ENCODE assay signal across 8 cellular contexts in the genomic region with DNA sequence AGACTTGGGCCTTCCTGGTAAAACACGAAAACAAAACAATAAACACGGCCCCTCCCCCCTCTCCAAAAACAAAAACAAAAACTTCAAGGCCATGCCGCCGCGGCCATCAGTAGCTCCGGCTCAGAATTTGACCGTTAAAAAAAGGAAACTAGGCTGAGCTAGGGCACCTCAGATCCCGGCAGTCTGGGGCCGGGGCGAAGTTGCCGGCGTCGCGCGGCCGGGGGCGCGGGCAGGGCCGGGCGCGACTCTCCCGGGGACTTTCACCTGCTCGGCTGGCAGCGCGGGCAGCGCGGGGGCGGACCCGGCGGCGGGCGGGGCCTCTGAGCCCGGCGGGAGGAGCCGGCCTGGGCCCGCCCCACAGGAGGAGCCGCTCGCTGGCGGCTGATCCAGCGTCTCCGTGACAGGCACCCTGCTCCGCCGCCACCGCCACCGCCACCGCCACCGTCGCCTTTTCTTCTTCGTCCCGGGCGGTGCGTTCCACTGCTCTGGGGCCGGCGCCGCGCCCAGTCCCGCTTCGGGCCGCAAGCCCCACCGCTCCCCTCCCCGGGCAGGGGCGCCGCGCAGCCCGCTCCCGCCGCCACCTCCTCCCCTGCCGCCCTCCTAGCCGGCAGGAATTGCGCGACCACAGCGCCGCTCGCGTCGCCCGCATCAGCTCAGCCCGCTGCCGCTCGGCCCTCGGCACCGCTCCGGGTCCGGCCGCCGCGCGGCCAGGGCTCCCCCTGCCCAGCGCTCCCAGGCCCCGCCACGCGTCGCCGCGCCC. TPM values are rescaled to one million over a fixed set of nuclear protein-coding genes. Genes with fewer than 3 reads are reported as not detected.
DNase-seq lines count a peak whose midpoint lies in the region; ATAC-seq and TF ChIP-seq lines count a peak whose summit lies in the region.

A gene (plus strand): TSS at position 358 of the 760 bp plus-strand sequence. CDS start 487 bp downstream, outside the sequence.

- peak; percentile 58 for TF ChIP-seq CTCF in 22Rv1 (IDR thresholded peaks at IDR 0.05)

- ATAC-seq in GM18517 (IDR thresholded peaks at IDR 0.05; ENCODE audit: unreplicated experiment) (peak; percentile 88), HG03039 (IDR thresholded peaks at IDR 0.05; ENCODE audit: unreplicated experiment) (peak; percentile 98), left colon (peak; percentile 87)

- peak; percentile 76 for DNase-seq in NCI-H2107 treated with DMSO at 0.1 percent for 48 hours (lab: John Stamatoyannopoulos, UW; ENCODE audit: unreplicated experiment)
- DNase-seq in activated CD4-positive, CD25-positive, alpha-beta regulatory T cell treated with anti-CD3 and anti-CD28 coated beads, Interleukin-2, amount 50 U/mL, for 16 hours (ENCODE audit: low read depth, low spot score) = peak; percentile 36
- DNase-seq in central memory CD4-positive, alpha-beta T cell = peak; percentile 67
- peak; percentile 78 to 90 for DNase-seq in left colon
- peak; percentile 63 to 77 for DNase-seq in stimulated activated CD4-positive, alpha-beta T cell treated with anti-CD3 and anti-CD28 coated beads, Interleukin-1b, Interleukin-23, amount 100 ng/mL, for 4 hours (ENCODE audit: low read depth in 2 of 2)

- peak within 1 kb of the TSS; percentile 50 for H3K27ac ChIP-seq in 22Rv1

- intact Hi-C loops in left colon (cut with DNase I, micrococcal nuclease) = no loop called here

RNA-seq across cellular contexts. Expression of the gene that starts here (rescaled TPM):
- total RNA-seq in left colon = 10 to 100 TPM; 11.3 to 14.4 TPM

Comparison
In these comparisons a context has a peak if more than half of its experiments do, and no peak if none do; other contexts are left out.
1. Peak in every context shown above with its lines: DNase-seq, ATAC-seq and H3K27ac ChIP-seq.